1 cellular context compared by ENCODE assay signal in genomic region chr3:193714523-193715137, GRCh38.
TF ChIP-seq lines count a peak whose summit lies in the region.

No MANE protein-coding gene starts in this region.

TF ChIP-seq in K562, 482 proteins besides CTCF, POLR2A, EP300 and RAD21 (continued from another document):
- TF ChIP-seq ZNF280A (IDR thresholded peaks at IDR 0.05; ENCODE audit: low read depth, partially characterized antibody) (peak; percentile 65), NKRF (IDR thresholded peaks at IDR 0.05; ENCODE audit: borderline replicate concordance) (no peak), ARID2 (IDR thresholded peaks at IDR 0.05) (no peak), THAP7 (CRISPR knock-in tag; IDR thresholded peaks at IDR 0.05) (no peak), RFX1 (IDR thresholded peaks at IDR 0.05) (no peak), TRIM24 (IDR thresholded peaks at IDR 0.05) (peak; percentile 12 to 67; a peak in 1 of 4 replicates), SIRT6 (IDR thresholded peaks at IDR 0.05; ENCODE audit: low read depth, low read length) (no peak), KLF16 (IDR thresholded peaks at IDR 0.05) (no peak), PML (IDR thresholded peaks at IDR 0.05; ENCODE audit: low read length) (no peak), RERE (CRISPR knock-in tag; IDR thresholded peaks at IDR 0.05; ENCODE audit: borderline replicate concordance) (no peak), CAMTA2 (CRISPR knock-in tag; conservative IDR thresholded peaks at IDR 0.05) (no peak)
